8 cellular contexts compared by ENCODE assay signal in genomic region chr14:76953196-76953945, GRCh38.
DNase-seq lines count a peak whose midpoint lies in the region; ATAC-seq and TF ChIP-seq lines count a peak whose summit lies in the region.

No MANE protein-coding gene starts in this region.

- no peaks in the 10 kb centered on the region for H3K36me3 Mint-ChIP-seq in brain

- peaks cover 84% of the 10 kb centered on the region for H3K4me1 Mint-ChIP-seq in brain

- H3K27me3 ChIP-seq in ACC112 (ENCODE audit: insufficient read depth, low read length) = no peaks in the 10 kb centered on the region

- no peak for TF ChIP-seq CTCF in brain (conservative IDR thresholded peaks at IDR 0.05)

- H3K4me1 ChIP-seq in ACC112 (ENCODE audit: control insufficient read depth, insufficient read depth, low read length, unreplicated experiment) = peaks cover 57% of the 10 kb centered on the region

- ATAC-seq in SK-N-SH treated with all-trans-retinoic acid at 6 μM for 48 hours = peak; percentile 39
- ATAC-seq in HG03025 (IDR thresholded peaks at IDR 0.05; ENCODE audit: low FRiP score, unreplicated experiment) = no peak

- H3K79me2 ChIP-seq in ACC112 (ENCODE audit: control insufficient read depth, insufficient read depth, low read length, unreplicated experiment) = no peaks in the 10 kb centered on the region

- peak overlapping the region; percentile 94 for H3K27ac ChIP-seq in ACC112 (ENCODE audit: low read depth, low read length)

- peaks cover 0 to 4% (median 0%) of the 10 kb centered on the region in 5 experiments for H3K9me3 Mint-ChIP-seq in brain

- H3K4me3 Mint-ChIP-seq in brain = peak overlapping the region in 1 of 5 experiments; percentile 43

- peak overlapping the region; percentile 64 for H3K4me3 ChIP-seq in ACC112 (ENCODE audit: low read depth, low read length)

- H2AFZ ChIP-seq in ACC112 (ENCODE audit: low read length, unreplicated experiment) = peak overlapping the region; percentile 19

- H3K27ac Mint-ChIP-seq in brain = peak overlapping the region in 3 of 5 experiments; percentile 66 to 100 (median 98)

- no peaks in the 10 kb centered on the region for H3K36me3 ChIP-seq in ACC112 (ENCODE audit: insufficient read depth, low read length)

- no peaks in the 10 kb centered on the region for H3K27me3 Mint-ChIP-seq in brain

- DNase-seq in H4 (ENCODE audit: low spot score) = peak; percentile 86
- peak; percentile 95 for DNase-seq in islet precursor cell
- peak; percentile 38 for DNase-seq in stimulated activated CD4-positive, alpha-beta T cell treated with anti-CD3 and anti-CD28 coated beads, Interleukin-4, amount 100 ng/mL, for 1 hour
- no peak for DNase-seq in NCI-H146 (lab: John Stamatoyannopoulos, UW)

TF ChIP-seq in SK-N-SH treated with all-trans-retinoic acid at 6 μM for 48 hours, 23 proteins besides CTCF, POLR2A, EP300 and RAD21:
- no peak for TF ChIP-seq ISL1 (CRISPR knock-in tag; IDR thresholded peaks at IDR 0.05)
- TF ChIP-seq ZFP3 (CRISPR knock-in tag; IDR thresholded peaks at IDR 0.05) = peak; percentile 44; the same call in 1 of the 2 replicates
